ENCODE assay signal across 1 cellular context in genomic region chr18:47150029-47150823, GRCh38.
TF ChIP-seq lines count a peak whose summit lies in the region.

A gene with protein sequence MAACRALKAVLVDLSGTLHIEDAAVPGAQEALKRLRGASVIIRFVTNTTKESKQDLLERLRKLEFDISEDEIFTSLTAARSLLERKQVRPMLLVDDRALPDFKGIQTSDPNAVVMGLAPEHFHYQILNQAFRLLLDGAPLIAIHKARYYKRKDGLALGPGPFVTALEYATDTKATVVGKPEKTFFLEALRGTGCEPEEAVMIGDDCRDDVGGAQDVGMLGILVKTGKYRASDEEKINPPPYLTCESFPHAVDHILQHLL (minus strand): TSS chr18:47150500. CDS start chr18:47136439, 14,061 bp downstream.

TF ChIP-seq in HCT116, 20 proteins besides CTCF, POLR2A, EP300 and RAD21 (continued from another document):
- peak; percentile 52 for TF ChIP-seq YY1 (IDR thresholded peaks at IDR 0.05; ENCODE audit: extremely low read depth, insufficient replicate concordance, low read depth, low read length)
- TF ChIP-seq ZNF274 (IDR thresholded peaks at IDR 0.05; ENCODE audit: low read depth, low read length): no peak
- no peak for TF ChIP-seq CEBPB (IDR thresholded peaks at IDR 0.05; ENCODE audit: low read depth)
- peak; percentile 92 for TF ChIP-seq ZFX (IDR thresholded peaks at IDR 0.05)
- TF ChIP-seq POLR2AphosphoS5 (IDR thresholded peaks at IDR 0.05; ENCODE audit: low read depth, low read length): peak; percentile 93
- TF ChIP-seq SP1 (IDR thresholded peaks at IDR 0.05; ENCODE audit: low read depth): peak; percentile 3; the same call in 1 of the 2 replicates
- TF ChIP-seq ELF1 (IDR thresholded peaks at IDR 0.05; ENCODE audit: borderline replicate concordance, low read depth): peak; percentile 51
